Comparison of ENCODE assay signal across 8 cellular contexts in genomic region chr2:237581751-237582746, GRCh38. TPM values are rescaled to one million over a fixed set of nuclear protein-coding genes. Genes with fewer than 3 reads are reported as not detected.
DNase-seq lines count a peak whose midpoint lies in the region; ATAC-seq and TF ChIP-seq lines count a peak whose summit lies in the region.

No MANE protein-coding gene starts in this region.

- H3K27ac ChIP-seq in HEK293 (ENCODE audit: extremely low read depth, low read depth, low read length) (no peak overlapping the region), RWPE1 (peak overlapping the region; percentile 75)

- POLR2A ChIA-PET in HEK293 (lab: Yijun Ruan, JAX) (no interaction called here), RWPE1 (lab: Yijun Ruan, JAX; ENCODE audit: low non-redundant PET) (no interaction called here)

- peak; percentile 53 for TF ChIP-seq CTCF in CD14-positive monocyte (IDR thresholded peaks at IDR 0.05)
- TF ChIP-seq CTCF in HEK293 (tag by site-specific recombination; IDR thresholded peaks at IDR 0.05), result peak; percentile 82
- peak; percentile 39; the same call in 1 of the 2 replicates for TF ChIP-seq CTCF in RWPE1 (conservative IDR thresholded peaks at IDR 0.05; ENCODE audit: low read depth)
- peak; percentile 63 for TF ChIP-seq CTCF in astrocyte of the spinal cord (IDR thresholded peaks at IDR 0.05; ENCODE audit: low read depth, low read length)

- CTCF ChIA-PET in HEK293 (lab: Yijun Ruan, JAX), result interaction anchor here (0.5 to 3.5 kb wide), 9 partner anchors 10 to 203 kb away, joined by 3 to 17 read pairs (median 6); no protein-coding TSS in a partner anchor
- CTCF ChIA-PET in RWPE1 (lab: Yijun Ruan, JAX), result interaction anchor here (0.9 to 1.9 kb wide), 3 partner anchors 10 to 163 kb away, joined by 4 to 10 read pairs (median 5); no protein-coding TSS in a partner anchor

- H3K4me3 ChIP-seq in HEK293 (ENCODE audit: low read depth, low read length) (no peak overlapping the region), astrocyte of the spinal cord (ENCODE audit: low read depth, low read length) (peak overlapping the region; percentile 8)

- in situ Hi-C loops in astrocyte of the spinal cord (cut with HindIII; ENCODE audit: low sequenced_read_pairs), result no loop called here

- H3K27me3 Mint-ChIP-seq in CD14-positive monocyte (ENCODE audit: low read depth in 3 of 3), result peaks cover 0 to 4% (median 2%) of the 10 kb centered on the region in 3 donors
- H3K27me3 Mint-ChIP-seq in immature natural killer cell (ENCODE audit: low read depth in 3 of 3), result peaks cover 0 to 2% (median 0%) of the 10 kb centered on the region in 3 donors

- DNase-seq in CD14-positive monocyte (ENCODE audit: low spot score), result no peak
- DNase-seq in RWPE1 (ENCODE audit: low spot score), result no peak
- peak; percentile 67 for DNase-seq in astrocyte of the spinal cord (ENCODE audit: low read depth, low spot score)
- peak; percentile 28 to 35 (median 32) for DNase-seq in immature natural killer cell
- DNase-seq in stimulated activated CD4-positive, alpha-beta T cell treated with anti-CD3 and anti-CD28 coated beads, Interleukin-12 subunit alpha, Interleukin-12 subunit beta, amount 100 ng/mL, for 48 hours (ENCODE audit: low read depth in 2 of 3, low spot score in 1 of 3), result peak; percentile 12 to 60 (median 44)
- no peak for DNase-seq in RKO (ENCODE audit: low spot score)

- H3K4me3 Mint-ChIP-seq in CD14-positive monocyte (no peak overlapping the region), immature natural killer cell (no peak overlapping the region)

- ATAC-seq in GM21367 (IDR thresholded peaks at IDR 0.05; ENCODE audit: unreplicated experiment), result no peak

- H3K36me3 ChIP-seq in HEK293 (ENCODE audit: control insufficient read depth in 2 of 2, insufficient read depth in 1 of 2, low read length in 2 of 2), result no peaks in the 10 kb centered on the region

- no peaks in the 10 kb centered on the region for H3K9me3 ChIP-seq in HEK293 (ENCODE audit: control insufficient read depth, insufficient read depth, low read depth, low read length)

- H3K4me1 Mint-ChIP-seq in CD14-positive monocyte, result no peaks in the 10 kb centered on the region
- no peaks in the 10 kb centered on the region for H3K4me1 Mint-ChIP-seq in immature natural killer cell

- intact Hi-C loops in CD14-positive monocyte (cut with micrococcal nuclease), result loop anchor here in 1 of 2 donors (5.0 kb wide), 1 partner anchor 160 kb away; no protein-coding TSS in a partner anchor

- H3K4me1 ChIP-seq in HEK293 (ENCODE audit: control insufficient read depth, insufficient read depth, low read length), result no peaks in the 10 kb centered on the region

- peak overlapping the region in 1 of 7 donors; percentile 46 for H3K27ac Mint-ChIP-seq in CD14-positive monocyte
- H3K27ac Mint-ChIP-seq in immature natural killer cell, result no peak overlapping the region

- H3K36me3 Mint-ChIP-seq in CD14-positive monocyte, result no peaks in the 10 kb centered on the region
- H3K36me3 Mint-ChIP-seq in immature natural killer cell, result no peaks in the 10 kb centered on the region

- H3K9me3 Mint-ChIP-seq in CD14-positive monocyte (no peaks in the 10 kb centered on the region), immature natural killer cell (no peaks in the 10 kb centered on the region)

TF ChIP-seq in HEK293, 187 proteins besides CTCF, POLR2A, EP300 and RAD21 (continues in another document):
- TF ChIP-seq ZNF654 (tag by site-specific recombination; IDR thresholded peaks at IDR 0.05; ENCODE audit: low read depth), result peak; percentile 58
- peak; percentile 48; the same call in 1 of the 2 replicates for TF ChIP-seq TRIM28 (IDR thresholded peaks at IDR 0.05; ENCODE audit: borderline replicate concordance, low read length)
- peak; percentile 63; the same call in 1 of the 2 replicates for TF ChIP-seq SCRT2 (tag by site-specific recombination; IDR thresholded peaks at IDR 0.05)
- TF ChIP-seq EGR2 (tag by site-specific recombination; IDR thresholded peaks at IDR 0.05; ENCODE audit: low read depth), result peak; percentile 88
- no peak for TF ChIP-seq ZNF175 (tag by site-specific recombination; IDR thresholded peaks at IDR 0.05)
- TF ChIP-seq GLIS2 (tag by site-specific recombination; IDR thresholded peaks at IDR 0.05), result peak; percentile 56; the same call in 1 of the 2 replicates
- TF ChIP-seq ZBTB20 (tag by site-specific recombination; IDR thresholded peaks at IDR 0.05), result peak; percentile 39; the same call in 1 of the 2 replicates
- TF ChIP-seq ZIC2 (tag by site-specific recombination; IDR thresholded peaks at IDR 0.05), result peak; percentile 91
- TF ChIP-seq ZBTB7A (tag by site-specific recombination; IDR thresholded peaks at IDR 0.05; ENCODE audit: low read depth), result no peak
- no peak for TF ChIP-seq ZNF596 (tag by site-specific recombination; IDR thresholded peaks at IDR 0.05)
- TF ChIP-seq KLF16 (tag by site-specific recombination; IDR thresholded peaks at IDR 0.05), result no peak
- TF ChIP-seq ZNF513 (tag by site-specific recombination; IDR thresholded peaks at IDR 0.05), result no peak
- peak; percentile 63 for TF ChIP-seq ZNF600 (tag by site-specific recombination; IDR thresholded peaks at IDR 0.05)
- no peak for TF ChIP-seq AEBP2 (tag by site-specific recombination; IDR thresholded peaks at IDR 0.05; ENCODE audit: borderline replicate concordance)
- no peak for TF ChIP-seq ATF2 (tag by site-specific recombination; IDR thresholded peaks at IDR 0.05; ENCODE audit: low read depth)
- TF ChIP-seq PATZ1 (tag by site-specific recombination; IDR thresholded peaks at IDR 0.05), result no peak
- TF ChIP-seq ZFHX2 (tag by site-specific recombination; conservative IDR thresholded peaks at IDR 0.05), result peak; percentile 76

RNA-seq across cellular contexts. Expression of gene RAB17, which starts 8.5 kb away (rescaled TPM):
- polyA plus RNA-seq in CD14-positive monocyte (under 1 TPM in 1 of 2 donors, not detected in 1; 0.13 TPM), immature natural killer cell (not detected)

RNA-seq across cellular contexts. Expression of gene PRLH, which starts 15.7 kb away (rescaled TPM):
- polyA plus RNA-seq in CD14-positive monocyte (not detected), immature natural killer cell (not detected)

RNA-seq across cellular contexts. Expression of gene LRRFIP1, which starts 45.3 kb away (rescaled TPM):
- polyA plus RNA-seq in CD14-positive monocyte, result 10 to 100 TPM; 67.3 to 98.3 TPM
- 100 to 1,000 TPM in 1 of 3 donors, 10 to 100 TPM in 2; 62.5 to 137 (median 80.0) TPM for polyA plus RNA-seq in immature natural killer cell

Comparison
In these comparisons a context has a peak if more than half of its experiments do, and no peak if none do; other contexts are left out.
1. DNase-seq: peak in astrocyte of the spinal cord (single experiment), immature natural killer cell (3 of 3) and stimulated activated CD4-positive, alpha-beta T cell treated with anti-CD3 and anti-CD28 coated beads, Interleukin-12 subunit alpha, Interleukin-12 subunit beta, amount 100 ng/mL, for 48 hours (3 of 3); none in CD14-positive monocyte (single experiment), RWPE1 (single experiment) and RKO (single experiment).
2. Peak in every context shown above with its lines, with median percentiles within 50 percentile points of each other: CTCF ChIP-seq.